ENCODE assay signal across 9 cellular contexts in the genomic region with DNA sequence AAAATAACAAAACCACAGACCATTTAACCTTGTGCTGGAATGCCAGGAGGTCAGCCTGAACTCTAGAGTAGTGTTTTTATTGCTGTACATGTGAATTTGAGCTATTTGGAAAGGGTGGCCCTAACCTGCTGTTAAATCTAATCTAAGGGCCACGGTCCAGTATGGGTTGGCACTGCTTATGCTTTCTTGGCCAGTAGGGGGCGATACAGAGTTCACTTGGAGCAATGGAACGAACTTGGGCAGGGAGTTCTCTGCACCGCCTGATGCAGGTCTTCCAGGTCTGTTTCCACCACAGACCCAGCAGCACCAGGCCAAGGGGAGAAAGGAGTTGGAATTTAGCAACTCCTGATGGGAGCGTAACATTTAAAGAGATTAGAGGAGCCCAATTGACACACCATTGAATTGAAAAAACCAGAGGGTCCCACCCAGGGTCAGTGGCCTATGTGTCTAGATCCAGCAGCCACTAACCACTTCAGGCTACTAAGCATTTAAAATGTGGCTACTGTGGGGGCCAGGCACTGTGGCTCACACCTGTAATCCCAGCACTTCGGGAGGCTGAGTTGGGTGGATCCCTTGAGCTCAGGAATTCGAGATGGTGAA.
DNase-seq lines count a peak whose midpoint lies in the region; ATAC-seq, FAIRE-seq and TF ChIP-seq lines count a peak whose summit lies in the region.
"Had no signal": no experiment of that assay in that cellular context is flagged by ENCODE, and none has a peak within 500 bp of the region (broad histone marks: within the 10 kb centered on the region; RNA-seq: fewer than 3 reads in every experiment).

No MANE protein-coding gene starts in this region.

- no peak for FAIRE-seq in astrocyte (lab: Jason Lieb, UNC)

- peak in 1 of 2 experiments; percentile 50 for DNase-seq in Caco-2
- DNase-seq in HCT116 (ENCODE audit: low read depth, low spot score): peak; percentile 19
- peak in 4 of 5 experiments; percentile 48 to 67 (median 53) for DNase-seq in T-helper 2 cell
- DNase-seq in astrocyte (ENCODE audit: low read depth): no peak
- peak; percentile 40 to 46 for DNase-seq in lung microvascular endothelial cell (ENCODE audit: low read depth in 2 of 2)
- DNase-seq in stimulated activated naive CD4-positive, alpha-beta T cell (lab: John Stamatoyannopoulos, UW): peak; percentile 13 to 79 (median 58)
- no peak for DNase-seq in cortex of kidney (lab: John Stamatoyannopoulos, UW)
- no peak for DNase-seq in cardiac septum (ENCODE audit: low spot score)

- H3K27me3 ChIP-seq in Caco-2 (replicated peaks; ENCODE audit: control insufficient read depth, insufficient read depth, low read length) (no peaks in the 10 kb centered on the region), HCT116 (ENCODE audit: insufficient read depth, low read length) (no peaks in the 10 kb centered on the region), astrocyte (ENCODE audit: insufficient read depth, low read length) (no peaks in the 10 kb centered on the region)
- H3K27me3 ChIP-seq: SJSA1 had no signal

- H3K9me3 Mint-ChIP-seq in Caco-2 (ENCODE audit: unreplicated experiment) (no peaks in the 10 kb centered on the region), astrocyte (ENCODE audit: unreplicated experiment) (peaks cover 3% of the 10 kb centered on the region)

- peak; percentile 45 to 66 for TF ChIP-seq CTCF in Caco-2 (IDR thresholded peaks at IDR 0.05; ENCODE audit: insufficient read depth in 1 of 2, low read depth in 1 of 2, low read length in 1 of 2, severe bottlenecking in 1 of 2, unreplicated experiment in 1 of 2)
- peak; percentile 34 to 92 (median 92); a peak in 5 of 6 replicates for TF ChIP-seq CTCF in HCT116 (IDR thresholded peaks at IDR 0.05 in 2 of 3, conservative IDR thresholded peaks at IDR 0.05 in 1 of 3; ENCODE audit: borderline replicate concordance in 1 of 3, insufficient read depth in 1 of 3, low read depth in 2 of 3, low read length in 2 of 3)
- peak; percentile 59 for TF ChIP-seq CTCF in astrocyte (IDR thresholded peaks at IDR 0.05; ENCODE audit: insufficient read depth, low read depth, low read length)

- TF ChIP-seq POLR2A in HCT116 (IDR thresholded peaks at IDR 0.05; ENCODE audit: borderline replicate concordance, extremely low read depth, insufficient read depth, insufficient read length): no peak

- H3K9me3 ChIP-seq in Caco-2 (no peaks in the 10 kb centered on the region), HCT116 (ENCODE audit: control insufficient read depth in 1 of 2, insufficient read depth in 1 of 2, low read depth in 1 of 2, low read length in 2 of 2) (no peaks in the 10 kb centered on the region), astrocyte (ENCODE audit: insufficient read depth, low read depth, low read length) (no peaks in the 10 kb centered on the region)
- H3K9me3 ChIP-seq: SJSA1 had no signal

- H3K9ac ChIP-seq in HCT116 (ENCODE audit: low read length) (no peak overlapping the region), astrocyte (ENCODE audit: low read length) (no peak overlapping the region)

- H3K4me2 ChIP-seq in HCT116 (ENCODE audit: low read length): no peak overlapping the region
- H3K4me2 ChIP-seq in astrocyte (ENCODE audit: low read length): no peak overlapping the region

- no peaks in the 10 kb centered on the region for H3K9me2 ChIP-seq in HCT116 (ENCODE audit: insufficient read depth)

- POLR2A ChIA-PET in Caco-2 (lab: Charles Lee) (no interaction called here), HCT116 (lab: Charles Lee) (no interaction called here)

- H3K4me1 Mint-ChIP-seq in Caco-2 (ENCODE audit: low read depth, unreplicated experiment): peaks cover 16% of the 10 kb centered on the region
- peaks cover 11% of the 10 kb centered on the region for H3K4me1 Mint-ChIP-seq in astrocyte (ENCODE audit: low read depth, unreplicated experiment)

- H3K4me3 Mint-ChIP-seq in Caco-2 (ENCODE audit: unreplicated experiment) (no peak overlapping the region), astrocyte (ENCODE audit: unreplicated experiment) (no peak overlapping the region)

- H3K27ac Mint-ChIP-seq in Caco-2 (ENCODE audit: unreplicated experiment): no peak overlapping the region
- H3K27ac Mint-ChIP-seq in astrocyte (ENCODE audit: unreplicated experiment): no peak overlapping the region

- H4K20me1 ChIP-seq in HCT116 (ENCODE audit: insufficient read depth) (no peaks in the 10 kb centered on the region), astrocyte (ENCODE audit: insufficient read depth, low read length) (peaks cover 53% of the 10 kb centered on the region)

- intact Hi-C loops in Caco-2 (cut with micrococcal nuclease; ENCODE audit: unreplicated experiment) (no loop called here), HCT116 (cut with micrococcal nuclease) (loop anchor here (10.0 kb wide), 1 partner anchor 218 kb away; a partner anchor contains a TSS), cardiac septum (cut with DNase I) (loop anchor here (10.0 kb wide), 3 partner anchors 218 to 498 kb away; a partner anchor contains a TSS)

- H3K79me2 ChIP-seq in HCT116 (ENCODE audit: insufficient read depth, low read length) (no peaks in the 10 kb centered on the region), astrocyte (ENCODE audit: insufficient read depth, low read length) (no peaks in the 10 kb centered on the region)

- no peaks in the 10 kb centered on the region for H3K27me3 Mint-ChIP-seq in Caco-2 (ENCODE audit: insufficient read depth, unreplicated experiment)
- peaks cover 3% of the 10 kb centered on the region for H3K27me3 Mint-ChIP-seq in astrocyte (ENCODE audit: low read depth, unreplicated experiment)

- BruUV-seq in Caco-2 (replicated peaks; lab: Mats Ljungman, UMichigan) (no TSS peak), HCT116 (replicated peaks; lab: Mats Ljungman, UMichigan) (no TSS peak)

- peak; percentile 71 for ATAC-seq in HCT116

- H2AFZ ChIP-seq in HCT116 (ENCODE audit: low read depth, low read length, poor library complexity, severe bottlenecking) (no peak overlapping the region), astrocyte (ENCODE audit: low read depth, low read length) (no peak overlapping the region)

- H3K36me3 Mint-ChIP-seq in Caco-2 (ENCODE audit: insufficient read depth, unreplicated experiment) (no peaks in the 10 kb centered on the region), astrocyte (ENCODE audit: low read depth, unreplicated experiment) (peaks cover 8% of the 10 kb centered on the region)

- RAD21 ChIA-PET in HCT116 (lab: Charles Lee; ENCODE audit: low non-redundant PET in 1 of 2, low total read pairs in 2 of 2, uncharacterized antibody in 2 of 2, unreplicated experiment in 2 of 2): interaction anchor here in 1 of 2 experiments (0.7 kb wide), 1 partner anchor 49 kb away, joined by 3 read pairs; no protein-coding TSS in a partner anchor

- CTCF ChIA-PET in Caco-2 (lab: Charles Lee) (interaction anchor here (0.6 kb wide), 1 partner anchor 12 kb away, joined by 3 read pairs; no protein-coding TSS in a partner anchor), HCT116 (lab: Charles Lee) (interaction anchor here (0.6 to 2.1 kb wide), 11 partner anchors 8 to 415 kb away, joined by 3 to 13 read pairs (median 3); no protein-coding TSS in a partner anchor)

- H3K4me3 ChIP-seq in Caco-2 (ENCODE audit: low read depth, low read length): no peak overlapping the region
- no peak overlapping the region for H3K4me3 ChIP-seq in HCT116 (replicated peaks in 1 of 2; ENCODE audit: low read depth in 1 of 2, low read length in 2 of 2)
- H3K4me3 ChIP-seq in astrocyte (ENCODE audit: insufficient read depth, low read depth, low read length): no peak overlapping the region
- H3K4me3 ChIP-seq: SJSA1 had no signal

- peaks cover 10% of the 10 kb centered on the region; the same call in 1 of the 2 replicates for H3K4me1 ChIP-seq in Caco-2
- no peaks in the 10 kb centered on the region for H3K4me1 ChIP-seq in HCT116 (ENCODE audit: control insufficient read depth in 1 of 2, insufficient read depth in 2 of 2, low read length in 2 of 2)
- no peaks in the 10 kb centered on the region for H3K4me1 ChIP-seq in astrocyte (ENCODE audit: insufficient read depth, low read length)
- H3K4me1 ChIP-seq: SJSA1 had no signal

- H3K27ac ChIP-seq in HCT116 (ENCODE audit: low read depth, low read length): no peak overlapping the region
- no peak overlapping the region for H3K27ac ChIP-seq in astrocyte (ENCODE audit: low read depth, low read length)
- H3K27ac ChIP-seq: SJSA1 had no signal

- TF ChIP-seq RAD21 in HCT116 (IDR thresholded peaks at IDR 0.05; ENCODE audit: low read depth): peak; percentile 42

- H3K36me3 ChIP-seq in Caco-2 (ENCODE audit: control insufficient read depth, insufficient read depth, low read length): no peaks in the 10 kb centered on the region; the same call in 1 of the 2 replicates
- H3K36me3 ChIP-seq in HCT116 (ENCODE audit: control insufficient read depth in 1 of 2, insufficient read depth in 2 of 2, low read length in 2 of 2): no peaks in the 10 kb centered on the region
- H3K36me3 ChIP-seq in astrocyte (ENCODE audit: insufficient read depth, low read length): no peaks in the 10 kb centered on the region
- H3K36me3 ChIP-seq: SJSA1 had no signal

TF ChIP-seq in HCT116, 20 proteins besides CTCF, POLR2A, EP300 and RAD21:
- TF ChIP-seq, protein P1, sequence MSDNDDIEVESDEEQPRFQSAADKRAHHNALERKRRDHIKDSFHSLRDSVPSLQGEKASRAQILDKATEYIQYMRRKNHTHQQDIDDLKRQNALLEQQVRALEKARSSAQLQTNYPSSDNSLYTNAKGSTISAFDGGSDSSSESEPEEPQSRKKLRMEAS (IDR thresholded peaks at IDR 0.05): no peak

Comparison
In these comparisons a context has a peak if more than half of its experiments do, and no peak if none do; other contexts are left out.
1. DNase-seq: peak in HCT116 (single experiment), T-helper 2 cell (4 of 5), lung microvascular endothelial cell (2 of 2) and stimulated activated naive CD4-positive, alpha-beta T cell (6 of 6); none in astrocyte (single experiment), cortex of kidney (single experiment) and cardiac septum (single experiment).
2. Peak in every context shown above with its lines, with median percentiles within 50 percentile points of each other: CTCF ChIP-seq.